ENCODE assay signal across 21 cellular contexts in the genomic region with DNA sequence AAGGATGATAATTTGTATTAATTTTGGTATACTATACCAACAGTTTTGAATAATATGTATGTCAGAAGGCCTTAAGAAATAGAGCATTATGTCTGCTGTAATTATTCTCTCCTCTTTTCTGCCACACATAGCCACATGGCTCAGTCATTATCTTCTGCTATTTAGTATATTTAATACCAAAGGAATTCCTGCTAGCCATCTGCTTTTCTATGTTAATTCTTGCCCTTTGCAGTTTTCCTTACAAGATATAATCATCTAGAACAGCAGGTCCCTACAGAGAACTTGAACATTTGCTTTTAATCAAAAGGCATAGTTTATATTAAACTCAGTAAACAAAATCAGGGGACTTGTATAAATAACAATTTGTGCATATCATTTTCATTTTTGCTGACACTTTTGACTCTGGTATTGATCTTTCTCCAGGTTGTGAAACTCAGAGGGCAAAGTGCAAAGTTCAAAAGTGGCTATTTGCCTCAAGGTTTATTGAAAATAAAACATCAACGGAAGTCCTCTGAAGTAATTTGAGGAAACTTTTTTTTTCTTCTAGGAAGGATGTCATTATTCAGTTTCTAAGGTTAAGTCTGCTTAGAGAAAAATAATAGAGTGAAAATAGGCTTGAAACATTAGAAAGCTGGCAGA.
A peak's percentile ranks its signal among the peaks of the same experiment; 100 is the strongest.
DNase-seq lines count a peak whose midpoint lies in the region; ATAC-seq, FAIRE-seq and TF ChIP-seq lines count a peak whose summit lies in the region.
"Had no signal": no experiment of that assay in that cellular context is flagged by ENCODE, and none has a peak within 500 bp of the region (broad histone marks: within the 10 kb centered on the region; RNA-seq: fewer than 3 reads in every experiment).

No MANE protein-coding gene starts in this region.

- no peak overlapping the region for H2BK5ac ChIP-seq in H1 (ENCODE audit: low read depth, low read length)

- H2BK15ac ChIP-seq in H1 (ENCODE audit: low read length) = no peak overlapping the region

- no peak overlapping the region for H2AFZ ChIP-seq in H1 (ENCODE audit: low read length)
- no peak overlapping the region for H2AFZ ChIP-seq in smooth muscle cell (ENCODE audit: low read depth)

- H3K4ac ChIP-seq in H1 (replicated peaks; ENCODE audit: insufficient read length, low read depth, low read length) = no peak overlapping the region

- FAIRE-seq in H1 (lab: Jason Lieb, UNC) = no peak
- FAIRE-seq: GM12891, GM18507, H54 had no signal

- POLR2A ChIA-PET in H1 (lab: Charles Lee; ENCODE audit: partially characterized antibody) = no interaction called here

- no peak overlapping the region for H2BK120ac ChIP-seq in H1 (replicated peaks; ENCODE audit: low read depth, low read length)

- no peak overlapping the region for H4K8ac ChIP-seq in H1 (ENCODE audit: extremely low read depth, insufficient read depth, low read length)

- no peaks in the 10 kb centered on the region for H3K27me3 ChIP-seq in H1 (replicated peaks in 1 of 4; ENCODE audit: control insufficient read depth in 3 of 4, extremely low read depth in 1 of 4, insufficient read depth in 3 of 4, low read length in 3 of 4)
- no peaks in the 10 kb centered on the region for H3K27me3 ChIP-seq in liver (ENCODE audit: control insufficient read depth in 4 of 4, insufficient read depth in 4 of 4, low read length in 3 of 4)
- no peaks in the 10 kb centered on the region for H3K27me3 ChIP-seq in smooth muscle cell (ENCODE audit: low read depth)
- H3K27me3 ChIP-seq: BLaER1 treated with 17β-estradiol and CSF1 and Interleukin-3, amounts not matched to agents 10 nM and 100 nM; Peyer's patch had no signal

- no peak for TF ChIP-seq POLR2A in H1 (IDR thresholded peaks at IDR 0.05; ENCODE audit: control extremely low read depth in 1 of 2, low read depth in 2 of 2, low read length in 2 of 2)

- TF ChIP-seq CTCF in H1 (IDR thresholded peaks at IDR 0.05; ENCODE audit: control extremely low read depth in 1 of 3, insufficient read depth in 1 of 3, low read depth in 1 of 3, low read length in 3 of 3) (no peak), liver (IDR thresholded peaks at IDR 0.05; ENCODE audit: low read depth, low read length, missing input control) (no peak), smooth muscle cell (IDR thresholded peaks at IDR 0.05; ENCODE audit: borderline replicate concordance, insufficient read depth, poor library complexity, severe bottlenecking) (no peak)

- DNase-seq in NCI-H2171 treated with DMSO at 0.1 percent for 48 hours (lab: John Stamatoyannopoulos, UW) (peak; percentile 38), NCI-H2171 (lab: John Stamatoyannopoulos, UW) (no peak), H1 (ENCODE audit: low read depth in 1 of 2, low spot score in 2 of 2) (no peak), smooth muscle cell (lab: John Stamatoyannopoulos, UW; ENCODE audit: unreplicated experiment) (no peak), foreskin melanocyte (no peak)
- DNase-seq: CD8-positive, alpha-beta memory T cell; GDM1; HFFc6; Kasumi-1; MM.1S; NCI-H1105; NCI-H1930; Peyer's patch had no signal

- H3K36me3 ChIP-seq in H1 (ENCODE audit: control insufficient read depth in 2 of 4, insufficient read depth in 4 of 4, low read length in 3 of 4) = no peaks in the 10 kb centered on the region
- H3K36me3 ChIP-seq in liver (ENCODE audit: control insufficient read depth in 4 of 4, insufficient read depth in 3 of 4, low read depth in 1 of 4, low read length in 3 of 4) = no peaks in the 10 kb centered on the region
- H3K36me3 ChIP-seq in smooth muscle cell (ENCODE audit: low read depth) = no peaks in the 10 kb centered on the region
- H3K36me3 ChIP-seq: BLaER1 treated with 17β-estradiol and CSF1 and Interleukin-3, amounts not matched to agents 10 nM and 100 nM; Peyer's patch had no signal

- ATAC-seq in GM18861 (IDR thresholded peaks at IDR 0.05; ENCODE audit: unreplicated experiment) (no peak), GM21423 (IDR thresholded peaks at IDR 0.05; ENCODE audit: unreplicated experiment) (no peak)
- ATAC-seq: Right ventricle myocardium inferior had no signal

- H3K23ac ChIP-seq in H1 (ENCODE audit: insufficient read length) = no peak overlapping the region

- no peak overlapping the region for H3K56ac ChIP-seq in H1 (replicated peaks; ENCODE audit: insufficient read length, low read depth, low read length)

- H3K4me3 ChIP-seq in H1 (ENCODE audit: extremely low read depth in 1 of 4, insufficient read depth in 2 of 4, low read depth in 3 of 4, low read length in 4 of 4) = no peak overlapping the region
- H3K4me3 ChIP-seq in liver (ENCODE audit: low read depth in 1 of 3, low read length in 3 of 3) = no peak overlapping the region
- no peak overlapping the region for H3K4me3 ChIP-seq in smooth muscle cell
- H3K4me3 ChIP-seq: BLaER1 treated with 17β-estradiol and CSF1 and Interleukin-3, amounts not matched to agents 10 nM and 100 nM; Peyer's patch had no signal

- TF ChIP-seq EP300 in H1 (IDR thresholded peaks at IDR 0.05; ENCODE audit: borderline replicate concordance in 1 of 2, low read depth in 2 of 2, low read length in 2 of 2) = no peak

- H3K27ac ChIP-seq in H1 (ENCODE audit: low read depth, low read length) (no peak overlapping the region), liver (ENCODE audit: low read depth in 1 of 2, low read length in 2 of 2) (peak overlapping the region in 1 of 2 donors; percentile 46), smooth muscle cell (ENCODE audit: low read depth) (no peak overlapping the region)
- H3K27ac ChIP-seq: BLaER1 treated with 17β-estradiol and CSF1 and Interleukin-3, amounts not matched to agents 10 nM and 100 nM; Peyer's patch had no signal

- no peaks in the 10 kb centered on the region for H3K9me3 ChIP-seq in H1 (ENCODE audit: insufficient read depth in 2 of 2, low read depth in 1 of 2, low read length in 1 of 2)
- no peaks in the 10 kb centered on the region for H3K9me3 ChIP-seq in liver (ENCODE audit: control insufficient read depth in 4 of 4, low read length in 3 of 4)
- H3K9me3 ChIP-seq in smooth muscle cell (replicated peaks; ENCODE audit: low read depth) = no peaks in the 10 kb centered on the region
- H3K9me3 ChIP-seq: BLaER1 treated with 17β-estradiol and CSF1 and Interleukin-3, amounts not matched to agents 10 nM and 100 nM; Peyer's patch had no signal

- H4K20me1 ChIP-seq in H1 (replicated peaks in 1 of 2; ENCODE audit: control insufficient read depth in 1 of 2, insufficient read depth in 2 of 2, low read length in 2 of 2) (no peaks in the 10 kb centered on the region), smooth muscle cell (ENCODE audit: low read depth) (no peaks in the 10 kb centered on the region)
- H4K20me1 ChIP-seq: BLaER1 treated with 17β-estradiol and CSF1 and Interleukin-3, amounts not matched to agents 10 nM and 100 nM had no signal

- H3K18ac ChIP-seq in H1 (ENCODE audit: extremely low read depth, low read length) = no peak overlapping the region

- H3K4me1 ChIP-seq in H1 (replicated peaks in 1 of 4; ENCODE audit: control insufficient read depth in 3 of 4, insufficient read depth in 4 of 4, low read length in 3 of 4) = peaks cover 0 to 5% (median 2%) of the 10 kb centered on the region in 4 experiments; a peak in 1 of 7 replicates
- H3K4me1 ChIP-seq in liver (ENCODE audit: control insufficient read depth in 4 of 4, insufficient read depth in 4 of 4, low read length in 3 of 4) = peaks cover 0 to 15% (median 13%) of the 10 kb centered on the region in 4 donors
- peaks cover 5% of the 10 kb centered on the region for H3K4me1 ChIP-seq in smooth muscle cell (ENCODE audit: low read depth)
- H3K4me1 ChIP-seq: BLaER1 treated with 17β-estradiol and CSF1 and Interleukin-3, amounts not matched to agents 10 nM and 100 nM; Peyer's patch had no signal

- CTCF ChIA-PET in H1 (lab: Charles Lee; ENCODE audit: partially characterized antibody) = interaction anchor here (0.6 to 1.2 kb wide), 3 partner anchors 8 to 31 kb away, joined by 3 to 4 read pairs (median 3); no protein-coding TSS in a partner anchor

- H3K14ac ChIP-seq in H1 (ENCODE audit: insufficient read length) = no peak overlapping the region

- TF ChIP-seq RAD21 in H1 (IDR thresholded peaks at IDR 0.05 in 1 of 2, conservative IDR thresholded peaks at IDR 0.05 in 1 of 2; ENCODE audit: low read depth in 2 of 2, low read length in 2 of 2) = no peak
- peak; percentile 35 to 53 for TF ChIP-seq RAD21 in liver (IDR thresholded peaks at IDR 0.05)

- no peaks in the 10 kb centered on the region for H3K79me2 ChIP-seq in H1 (ENCODE audit: control insufficient read depth in 1 of 2, insufficient read depth in 2 of 2, low read length in 2 of 2)
- no peaks in the 10 kb centered on the region for H3K79me2 ChIP-seq in smooth muscle cell (ENCODE audit: low read depth)

- no peak overlapping the region for H3K9ac ChIP-seq in H1 (replicated peaks in 1 of 4; ENCODE audit: extremely low read depth in 1 of 4, low read depth in 3 of 4, low read length in 3 of 4)
- H3K9ac ChIP-seq in liver (ENCODE audit: low read depth in 1 of 2, low read length in 2 of 2) = no peak overlapping the region
- no peak overlapping the region for H3K9ac ChIP-seq in smooth muscle cell (ENCODE audit: low read depth)
- H3K9ac ChIP-seq: BLaER1 treated with 17β-estradiol and CSF1 and Interleukin-3, amounts not matched to agents 10 nM and 100 nM had no signal

- H3K79me1 ChIP-seq in H1 (ENCODE audit: low read depth, low read length) = no peaks in the 10 kb centered on the region

- no peak overlapping the region for H2AK5ac ChIP-seq in H1 (ENCODE audit: low read depth, low read length)

- H4K5ac ChIP-seq in H1 (ENCODE audit: insufficient read length, low read depth, low read length) = peak overlapping the region; percentile 66

- no peaks in the 10 kb centered on the region for H3K23me2 ChIP-seq in H1 (ENCODE audit: low read depth, low read length)

- WGBS in H1 (ENCODE audit: extremely low coverage in 1 of 2, insufficient coverage in 1 of 2, insufficient read length in 1 of 2, insufficient replicate concordance in 2 of 2, low coverage in 1 of 2, low lambda C conversion rate in 2 of 2, missing lambda C conversion rate in 1 of 2), 2 experiments = 95% methylated on average over 1 of the region's 1 CpG; no CpG with 5 or more reads in 1 of the 2 experiments
- WGBS in liver = 6% methylated on average over 1 of the region's 1 CpG
- WGBS in smooth muscle cell (ENCODE audit: low lambda C conversion rate) = 46% methylated on average over 1 of the region's 1 CpG

- no peak overlapping the region for H4K91ac ChIP-seq in H1 (replicated peaks; ENCODE audit: insufficient read length, low read length)

- H3F3A ChIP-seq in smooth muscle cell (ENCODE audit: low read depth) = peaks cover 6% of the 10 kb centered on the region

- H2BK20ac ChIP-seq in H1 (ENCODE audit: low read length) = no peak overlapping the region

- H3K4me2 ChIP-seq in H1 (ENCODE audit: insufficient read depth in 1 of 2, low read depth in 2 of 2, low read length in 2 of 2) (no peak overlapping the region), smooth muscle cell (peak overlapping the region; percentile 30)
- H3K4me2 ChIP-seq: BLaER1 treated with 17β-estradiol and CSF1 and Interleukin-3, amounts not matched to agents 10 nM and 100 nM had no signal

- no peak overlapping the region for H2BK12ac ChIP-seq in H1 (ENCODE audit: low read depth, low read length)

TF ChIP-seq in H1, 55 proteins besides CTCF, POLR2A, EP300 and RAD21 (continues in another document):
- TF ChIP-seq RXRA (IDR thresholded peaks at IDR 0.05; ENCODE audit: insufficient read depth, low read depth, low read length) (no peak), SIRT6 (IDR thresholded peaks at IDR 0.05; ENCODE audit: low read length) (no peak)
